ENCODE assay signal across 10 cellular contexts in genomic region chr1:53715478-53715877, GRCh38. TPM values are rescaled to one million over a fixed set of nuclear protein-coding genes. Genes with fewer than 3 reads are reported as not detected.
DNase-seq lines count a peak whose midpoint lies in the region; TF ChIP-seq lines count a peak whose summit lies in the region.
"Had no signal": no experiment of that assay in that cellular context is flagged by ENCODE, and none has a peak within 500 bp of the region (broad histone marks: within the 10 kb centered on the region; RNA-seq: fewer than 3 reads in every experiment).

No MANE protein-coding gene starts in this region.

- H3K27me3 Mint-ChIP-seq in MCF 10A (ENCODE audit: insufficient read depth, unreplicated experiment): no peaks in the 10 kb centered on the region

- no peaks in the 10 kb centered on the region for H4K20me1 ChIP-seq in mammary epithelial cell (ENCODE audit: insufficient read depth, low read length)

- intact Hi-C loops in MCF 10A (cut with micrococcal nuclease): loop anchor here (1.0 kb wide), 1 partner anchor 39 kb away; no protein-coding TSS in a partner anchor
- intact Hi-C loops in breast epithelium (cut with DNase I; ENCODE audit: low total_unique reads): no loop called here
- intact Hi-C loops in spleen (cut with DNase I; ENCODE audit: low total_unique reads): no loop called here
- intact Hi-C loops in mammary epithelial cell (cut with micrococcal nuclease): no loop called here

- no peaks in the 10 kb centered on the region for H3K36me3 Mint-ChIP-seq in MCF 10A (ENCODE audit: insufficient read depth, unreplicated experiment)

- no peaks in the 10 kb centered on the region for H3K9me3 Mint-ChIP-seq in MCF 10A (ENCODE audit: unreplicated experiment)

- TF ChIP-seq POLR2A in breast epithelium (IDR thresholded peaks at IDR 0.05): no peak
- TF ChIP-seq POLR2A in spleen (IDR thresholded peaks at IDR 0.05): no peak

- H3K9ac ChIP-seq in mammary epithelial cell (ENCODE audit: insufficient read depth, low read length): no peak overlapping the region

- H2AFZ ChIP-seq in mammary epithelial cell (ENCODE audit: low read depth, low read length): no peak overlapping the region

- no peaks in the 10 kb centered on the region for H3K27me3 ChIP-seq in breast epithelium
- H3K27me3 ChIP-seq in spleen (replicated peaks in 1 of 7): peaks cover 0 to 14% (median 0%) of the 10 kb centered on the region in 7 donors
- peaks cover 4% of the 10 kb centered on the region for H3K27me3 ChIP-seq in mammary epithelial cell (ENCODE audit: insufficient read depth, low read length)
- H3K27me3 ChIP-seq: neutrophil had no signal

- 65 to 73% (median 68%) methylated on average over 11 of the region's 11 CpGs for WGBS in spleen, 5 donors
- WGBS in mammary epithelial cell (ENCODE audit: low coverage, missing lambda C conversion rate): 65% methylated on average over 8 of the region's 11 CpGs

- dilution Hi-C loops in mammary epithelial cell (cut with HindIII; ENCODE audit: low sequenced_read_pairs): no loop called here

- no peaks in the 10 kb centered on the region for H3K4me1 ChIP-seq in breast epithelium
- H3K4me1 ChIP-seq in spleen: no peaks in the 10 kb centered on the region
- no peaks in the 10 kb centered on the region for H3K4me1 ChIP-seq in mammary epithelial cell (ENCODE audit: insufficient read depth, low read length)

- H3K4me2 ChIP-seq in mammary epithelial cell (ENCODE audit: insufficient read depth, low read depth, low read length): no peak overlapping the region

- H3K9me3 ChIP-seq in breast epithelium: no peaks in the 10 kb centered on the region
- H3K9me3 ChIP-seq in spleen: no peaks in the 10 kb centered on the region
- H3K9me3 ChIP-seq in mammary epithelial cell (replicated peaks; ENCODE audit: insufficient read depth, low read length): no peaks in the 10 kb centered on the region
- H3K9me3 ChIP-seq: neutrophil had no signal

- in situ Hi-C loops in mammary epithelial cell (cut with MboI; ENCODE audit: low sequenced_read_pairs in 2 of 2): no loop called here

- CTCF ChIA-PET in MCF 10A (lab: Yijun Ruan, JAX) (interaction anchor here (0.6 kb wide), 1 partner anchor 221 kb away, joined by 4 read pairs; no protein-coding TSS in a partner anchor), mammary epithelial cell (lab: Charles Lee; ENCODE audit: low non-redundant PET) (no interaction called here)

- H3K27ac ChIP-seq in breast epithelium (no peak overlapping the region), spleen (no peak overlapping the region), mammary epithelial cell (ENCODE audit: insufficient read depth, low read depth, low read length) (no peak overlapping the region)
- H3K27ac ChIP-seq: neutrophil, SK-N-MC had no signal

- no peaks in the 10 kb centered on the region for H3K36me3 ChIP-seq in breast epithelium
- no peaks in the 10 kb centered on the region for H3K36me3 ChIP-seq in spleen
- no peaks in the 10 kb centered on the region for H3K36me3 ChIP-seq in mammary epithelial cell (ENCODE audit: insufficient read depth, low read length)
- H3K36me3 ChIP-seq: neutrophil had no signal

- no peak overlapping the region for H3K27ac Mint-ChIP-seq in MCF 10A (ENCODE audit: low read depth, unreplicated experiment)

- H3K79me2 ChIP-seq in mammary epithelial cell (ENCODE audit: insufficient read depth, low read length): no peaks in the 10 kb centered on the region

- peak; percentile 40 for DNase-seq in MCF 10A (ENCODE audit: unreplicated experiment)
- DNase-seq in breast epithelium (ENCODE audit: low spot score in 2 of 2): no peak
- peak; percentile 33 for DNase-seq in NAMALWA (ENCODE audit: low spot score)
- peak; percentile 56 for DNase-seq in choroid plexus epithelial cell (ENCODE audit: low read depth)
- DNase-seq in retinal pigment epithelial cell (ENCODE audit: low read depth): no peak
- DNase-seq in spleen: no peak
- DNase-seq in stimulated activated naive CD4-positive, alpha-beta T cell (lab: John Stamatoyannopoulos, UW): no peak
- no peak for DNase-seq in mammary epithelial cell

- no peaks in the 10 kb centered on the region for H3K4me1 Mint-ChIP-seq in MCF 10A (ENCODE audit: insufficient read depth, unreplicated experiment)

- no peak overlapping the region for H3K4me3 Mint-ChIP-seq in MCF 10A (ENCODE audit: unreplicated experiment)

- H3K4me3 ChIP-seq in breast epithelium (no peak overlapping the region), choroid plexus epithelial cell (ENCODE audit: low read depth, low read length) (no peak overlapping the region), retinal pigment epithelial cell (ENCODE audit: low read length) (no peak overlapping the region), spleen (no peak overlapping the region), mammary epithelial cell (replicated peaks in 1 of 3; ENCODE audit: insufficient read depth in 1 of 3, low read depth in 2 of 3, low read length in 3 of 3) (no peak overlapping the region)
- H3K4me3 ChIP-seq: SK-N-MC had no signal

- POLR2A ChIA-PET in MCF 10A (lab: Yijun Ruan, JAX): no interaction called here

- TF ChIP-seq CTCF in MCF 10A (IDR thresholded peaks at IDR 0.05; ENCODE audit: unreplicated experiment) (peak; percentile 18), breast epithelium (IDR thresholded peaks at IDR 0.05) (no peak), choroid plexus epithelial cell (conservative IDR thresholded peaks at IDR 0.05; ENCODE audit: low read depth, low read length) (peak; percentile 78), retinal pigment epithelial cell (conservative IDR thresholded peaks at IDR 0.05; ENCODE audit: low read depth, low read length) (peak; percentile 68), spleen (IDR thresholded peaks at IDR 0.05 in 8 of 11, conservative IDR thresholded peaks at IDR 0.05 in 3 of 11) (peak in 2 of 11 experiments; percentile 8 to 22), mammary epithelial cell (conservative IDR thresholded peaks at IDR 0.05 in 1 of 2, IDR thresholded peaks at IDR 0.05 in 1 of 2; ENCODE audit: extremely low read depth in 1 of 2, insufficient read depth in 1 of 2, low read depth in 1 of 2, low read length in 2 of 2) (peak in 1 of 2 donors; percentile 31)

- BruUV-seq in MCF 10A (replicated peaks; lab: Mats Ljungman, UMichigan) (no TSS peak), mammary epithelial cell (replicated peaks; lab: Mats Ljungman, UMichigan) (no TSS peak)

RNA-seq across cellular contexts. Expression of gene GLIS1, which starts 23.5 kb away (rescaled TPM):
- 0.93 and 1.4 TPM in 2 replicates for total RNA-seq in MCF 10A (2022)
- total RNA-seq in breast epithelium: 1 to 10 TPM in 1 of 3 donors, under 1 TPM in 2; 0.16 to 2.0 (median 0.59) TPM
- under 1 TPM in 3 of 7 donors, not detected in 4; 0.13 to 0.39 (median 0.28) TPM for total RNA-seq in spleen
- under 1 TPM in 2 of 3 donors, not detected in 1; 0.04 to 0.26 TPM for polyA plus RNA-seq in spleen
- not detected for total RNA-seq in mammary epithelial cell
- polyA plus RNA-seq in mammary epithelial cell: not detected
- polyA minus RNA-seq in mammary epithelial cell: not detected

Comparison
In these comparisons a context has a peak if more than half of its experiments do, and no peak if none do; other contexts are left out.
1. DNase-seq: peak in MCF 10A (single experiment), NAMALWA (single experiment) and choroid plexus epithelial cell (single experiment); none in breast epithelium (0 of 2), retinal pigment epithelial cell (single experiment), spleen (single experiment), stimulated activated naive CD4-positive, alpha-beta T cell (0 of 6) and mammary epithelial cell (single experiment).
2. CTCF ChIP-seq: peak in MCF 10A (single experiment), choroid plexus epithelial cell (single experiment) and retinal pigment epithelial cell (single experiment); none in breast epithelium (0 of 3).